ENCODE assay signal across 15 cellular contexts in genomic region chr1:18962121-18962721, GRCh38. TPM values are rescaled to one million over a fixed set of nuclear protein-coding genes. Genes with fewer than 3 reads are reported as not detected.
DNase-seq lines count a peak whose midpoint lies in the region; ATAC-seq and TF ChIP-seq lines count a peak whose summit lies in the region.
"Had no signal": no experiment of that assay in that cellular context is flagged by ENCODE, and none has a peak within 500 bp of the region (broad histone marks: within the 10 kb centered on the region; RNA-seq: fewer than 3 reads in every experiment).

No MANE protein-coding gene starts in this region.

- no peak overlapping the region for H3K27ac Mint-ChIP-seq in CD8-positive, alpha-beta T cell
- H3K27ac Mint-ChIP-seq: CD4-positive, alpha-beta T cell; H9 had no signal

- H3K4me1 Mint-ChIP-seq in CD8-positive, alpha-beta T cell (ENCODE audit: low read depth) = peaks cover 19% of the 10 kb centered on the region

- H3K4me3 ChIP-seq in GM23248 (no peak overlapping the region), right lobe of liver (no peak overlapping the region), subcutaneous abdominal adipose tissue (ENCODE audit: low read depth in 1 of 5, low read length in 5 of 5) (no peak overlapping the region)
- H3K4me3 ChIP-seq in CD8-positive, alpha-beta T cell (ENCODE audit: low read depth, low read length) = no peak overlapping the region

- H2AFZ ChIP-seq in GM23248 = no peak overlapping the region

- no peak overlapping the region for H3K4me3 Mint-ChIP-seq in CD8-positive, alpha-beta T cell
- H3K4me3 Mint-ChIP-seq: CD4-positive, alpha-beta T cell; H9 had no signal

- 33 to 34% methylated on average over 9 of the region's 9 CpGs for WGBS in GM23248 (ENCODE audit: low coverage in 1 of 2, low lambda C conversion rate in 2 of 2, missing lambda C conversion rate in 2 of 2), 2 experiments
- WGBS in right lobe of liver (ENCODE audit: insufficient coverage, low coverage, low lambda C conversion rate, missing lambda C conversion rate) = 57% methylated on average over 9 of the region's 9 CpGs

- intact Hi-C loops in right lobe of liver (cut with DNase I) = no loop called here
- intact Hi-C loops in CD8-positive, alpha-beta T cell (cut with DNase I, micrococcal nuclease) = no loop called here

- POLR2A ChIA-PET in CD8-positive, alpha-beta T cell (lab: Charles Lee) = interaction anchor here (1.0 to 1.2 kb wide), 2 partner anchors 12 to 41 kb away, joined by 3 to 4 read pairs; no protein-coding TSS in a partner anchor

- no peaks in the 10 kb centered on the region for H3K79me2 ChIP-seq in GM23248 (ENCODE audit: insufficient read depth)

- TF ChIP-seq POLR2A in right lobe of liver (IDR thresholded peaks at IDR 0.05) = no peak

- ATAC-seq in right lobe of liver = peak in 3 of 4 donors; percentile 11 to 47 (median 15)
- no peak for ATAC-seq in HG03457 (IDR thresholded peaks at IDR 0.05; ENCODE audit: unreplicated experiment)
- ATAC-seq in HG03520 (IDR thresholded peaks at IDR 0.05; ENCODE audit: unreplicated experiment) = no peak
- no peak for ATAC-seq in CD8-positive, alpha-beta T cell

- H3K36me3 ChIP-seq in GM23248 (ENCODE audit: low read depth) (no peaks in the 10 kb centered on the region), right lobe of liver (no peaks in the 10 kb centered on the region), subcutaneous abdominal adipose tissue (ENCODE audit: control insufficient read depth in 5 of 5, insufficient read depth in 5 of 5, low read length in 5 of 5) (no peaks in the 10 kb centered on the region)
- H3K36me3 ChIP-seq in CD8-positive, alpha-beta T cell (ENCODE audit: insufficient read depth, low read length) = no peaks in the 10 kb centered on the region

- peaks cover 2% of the 10 kb centered on the region for H3K27me3 Mint-ChIP-seq in CD8-positive, alpha-beta T cell (ENCODE audit: low read depth)
- H3K27me3 Mint-ChIP-seq: CD4-positive, alpha-beta T cell had no signal

- CTCF ChIA-PET in CD8-positive, alpha-beta T cell (lab: Charles Lee) = interaction anchor here (1.0 to 16.9 kb wide), 2 partner anchors 10 to 53 kb away, joined by 3 to 425 read pairs; partner anchors contain the start of gene ALDH4A1

- no peaks in the 10 kb centered on the region for H4K20me1 ChIP-seq in GM23248 (ENCODE audit: insufficient read depth)

- peaks cover 17% of the 10 kb centered on the region for H3K4me1 ChIP-seq in GM23248 (ENCODE audit: insufficient read depth)
- peaks cover 0 to 18% (median under 1%) of the 10 kb centered on the region in 4 donors for H3K4me1 ChIP-seq in right lobe of liver
- peaks cover 2 to 45% (median 43%) of the 10 kb centered on the region in 5 donors for H3K4me1 ChIP-seq in subcutaneous abdominal adipose tissue (ENCODE audit: control insufficient read depth in 5 of 5, insufficient read depth in 5 of 5, low read length in 5 of 5)
- peaks cover 14% of the 10 kb centered on the region for H3K4me1 ChIP-seq in CD8-positive, alpha-beta T cell (ENCODE audit: insufficient read depth, low read length)

- H3K9me3 ChIP-seq in GM23248 (ENCODE audit: low read depth) (no peaks in the 10 kb centered on the region), right lobe of liver (no peaks in the 10 kb centered on the region), subcutaneous abdominal adipose tissue (ENCODE audit: control insufficient read depth in 5 of 5, low read length in 5 of 5) (no peaks in the 10 kb centered on the region)
- H3K9me3 ChIP-seq in CD8-positive, alpha-beta T cell (ENCODE audit: low read length) = no peaks in the 10 kb centered on the region

- H3K27ac ChIP-seq in GM23248 (peak overlapping the region; percentile 53), right lobe of liver (no peak overlapping the region), subcutaneous abdominal adipose tissue (ENCODE audit: low read depth, low read length) (peak overlapping the region; percentile 78)
- no peak overlapping the region for H3K27ac ChIP-seq in CD8-positive, alpha-beta T cell (ENCODE audit: low read depth, low read length)

- H3K4me2 ChIP-seq in GM23248 (ENCODE audit: unreplicated experiment) = peak overlapping the region; percentile 39

- peaks cover 9% of the 10 kb centered on the region for H3F3A ChIP-seq in GM23248 (ENCODE audit: insufficient read depth)

- in situ Hi-C loops in GM23248 (cut with MboI) = no loop called here

- DNase-seq in GM23248 = peak; percentile 82
- peak; percentile 71 for DNase-seq in cerebellum (ENCODE audit: low spot score)
- DNase-seq in right lobe of liver = no peak
- no peak for DNase-seq in NK-92 treated with Interleukin-12 subunit alpha and Interleukin-12 subunit beta, amount 100 ng/mL, for 24 hours (lab: John Stamatoyannopoulos, UW)
- DNase-seq in CD8-positive, alpha-beta T cell = no peak
- DNase-seq: activated naive CD4-positive, alpha-beta T cell treated with Interleukin-2 at 50 U/mL for 16 hours; CD4-positive, alpha-beta T cell; H9; NCI-H2029 treated with DMSO at 0.1 percent for 48 hours; NCI-H748 treated with DMSO at 0.1 percent for 48 hours; SHP77 treated with DMSO at 0.1 percent for 48 hours; stimulated activated naive CD4-positive, alpha-beta T cell had no signal

- H3K9me2 ChIP-seq in GM23248 (ENCODE audit: insufficient read depth) = no peaks in the 10 kb centered on the region

- TF ChIP-seq CTCF in right lobe of liver (IDR thresholded peaks at IDR 0.05) = no peak
- no peak for TF ChIP-seq CTCF in CD8-positive, alpha-beta T cell (IDR thresholded peaks at IDR 0.05)

- peak overlapping the region; percentile 47 for H3K9ac ChIP-seq in GM23248
- H3K9ac ChIP-seq in subcutaneous abdominal adipose tissue (ENCODE audit: low read length in 5 of 5) = peak overlapping the region in 3 of 5 donors; percentile 19 to 72 (median 55)

- H3K9me3 Mint-ChIP-seq in CD8-positive, alpha-beta T cell = no peaks in the 10 kb centered on the region
- H3K9me3 Mint-ChIP-seq: CD4-positive, alpha-beta T cell; H9 had no signal

- H3K27me3 ChIP-seq in GM23248 (replicated peaks; ENCODE audit: insufficient read depth) = no peaks in the 10 kb centered on the region
- H3K27me3 ChIP-seq in right lobe of liver = no peaks in the 10 kb centered on the region
- no peaks in the 10 kb centered on the region for H3K27me3 ChIP-seq in subcutaneous abdominal adipose tissue (ENCODE audit: control insufficient read depth in 5 of 5, insufficient read depth in 4 of 5, low read length in 5 of 5)
- no peaks in the 10 kb centered on the region for H3K27me3 ChIP-seq in CD8-positive, alpha-beta T cell (ENCODE audit: insufficient read depth, low read length)

- H3K36me3 Mint-ChIP-seq in CD8-positive, alpha-beta T cell = no peaks in the 10 kb centered on the region

RNA-seq across cellular contexts. Expression of gene IFFO2, which starts 5.7 kb away (rescaled TPM):
- 12.8 and 13.2 TPM in 2 replicates for total RNA-seq in GM23248 (2014; rRNA removed; shearing (Covaris generic))
- 0.60 and 1.1 TPM in 2 replicates for polyA plus RNA-seq in GM23248 (2016; fragmentation: Nextera tagmentation; extraction: Ambion mirVana)
- total RNA-seq in cerebellum = 6.5 TPM
- total RNA-seq in right lobe of liver = 10 to 100 TPM in 2 of 6 experiments, 1 to 10 TPM in 4; 2.9 to 12.7 (median 7.2) TPM
- total RNA-seq in CD8-positive, alpha-beta T cell = 100 to 1,000 TPM in 1 of 2 experiments, 10 to 100 TPM in 1; 92.6 to 107 TPM

RNA-seq across cellular contexts. Expression of gene ALDH4A1, which starts 59.9 kb away (rescaled TPM):
- 13.3 and 26.4 TPM in 2 replicates for total RNA-seq in GM23248 (2014; rRNA removed; shearing (Covaris generic))
- 10.9 and 11.2 TPM in 2 replicates for polyA plus RNA-seq in GM23248 (2016; fragmentation: Nextera tagmentation; extraction: Ambion mirVana)
- total RNA-seq in cerebellum (6.6 TPM), right lobe of liver (100 to 1,000 TPM; 218 to 364 (median 265) TPM)
- total RNA-seq in CD8-positive, alpha-beta T cell = 1 to 10 TPM; 1.0 to 1.3 TPM

Comparison
In these comparisons a context has a peak if more than half of its experiments do, and no peak if none do; other contexts are left out.
1. DNase-seq: peak in GM23248 (single experiment) and cerebellum (single experiment); none in right lobe of liver (0 of 3), NK-92 treated with Interleukin-12 subunit alpha and Interleukin-12 subunit beta, amount 100 ng/mL, for 24 hours (single experiment) and CD8-positive, alpha-beta T cell (0 of 7).
2. H3K27ac ChIP-seq: peak in GM23248 (single experiment) and subcutaneous abdominal adipose tissue (single experiment); none in right lobe of liver (0 of 3) and CD8-positive, alpha-beta T cell (single experiment).
3. ATAC-seq: peak in right lobe of liver (3 of 4); none in HG03457 (single experiment), HG03520 (single experiment) and CD8-positive, alpha-beta T cell (single experiment).